In genomic region chr6:21731411-21732031, GRCh38 we compare ENCODE assay signal across 2 cellular contexts.
TF ChIP-seq lines count a peak whose summit lies in the region.

No MANE protein-coding gene starts in this region.

TF ChIP-seq in A549, 52 proteins besides CTCF, POLR2A, EP300 and RAD21 (continued from another document):
- TF ChIP-seq FOSL2 (IDR thresholded peaks at IDR 0.05) (no peak), FOSL2 (CRISPR knock-in tag; IDR thresholded peaks at IDR 0.05) (peak; percentile 49), GATA3 (IDR thresholded peaks at IDR 0.05; ENCODE audit: borderline replicate concordance) (peak; percentile 72; the same call in 1 of the 2 replicates), JUNB (IDR thresholded peaks at IDR 0.05) (peak; percentile 65), CHD2 (IDR thresholded peaks at IDR 0.05; ENCODE audit: low read length, partially characterized antibody) (no peak), MAX (IDR thresholded peaks at IDR 0.05) (0 out of 2 replicates have a peak, but pooled peaks have one; percentile 39), BCL3 (IDR thresholded peaks at IDR 0.05) (peak; percentile 43; the same call in 1 of the 3 replicates), HMGXB4 (CRISPR knock-in tag; IDR thresholded peaks at IDR 0.05; ENCODE audit: borderline replicate concordance) (no peak)

TF ChIP-seq in GM12891, 5 proteins besides CTCF, POLR2A, EP300 and RAD21 (continued from another document):
- TF ChIP-seq TAF1 (IDR thresholded peaks at IDR 0.05; ENCODE audit: low read depth, low read length): no peak
- TF ChIP-seq POLR2AphosphoS5 (IDR thresholded peaks at IDR 0.05; ENCODE audit: low read depth, low read length): no peak
